Comparison of ENCODE assay signal across 8 cellular contexts in the genomic region with DNA sequence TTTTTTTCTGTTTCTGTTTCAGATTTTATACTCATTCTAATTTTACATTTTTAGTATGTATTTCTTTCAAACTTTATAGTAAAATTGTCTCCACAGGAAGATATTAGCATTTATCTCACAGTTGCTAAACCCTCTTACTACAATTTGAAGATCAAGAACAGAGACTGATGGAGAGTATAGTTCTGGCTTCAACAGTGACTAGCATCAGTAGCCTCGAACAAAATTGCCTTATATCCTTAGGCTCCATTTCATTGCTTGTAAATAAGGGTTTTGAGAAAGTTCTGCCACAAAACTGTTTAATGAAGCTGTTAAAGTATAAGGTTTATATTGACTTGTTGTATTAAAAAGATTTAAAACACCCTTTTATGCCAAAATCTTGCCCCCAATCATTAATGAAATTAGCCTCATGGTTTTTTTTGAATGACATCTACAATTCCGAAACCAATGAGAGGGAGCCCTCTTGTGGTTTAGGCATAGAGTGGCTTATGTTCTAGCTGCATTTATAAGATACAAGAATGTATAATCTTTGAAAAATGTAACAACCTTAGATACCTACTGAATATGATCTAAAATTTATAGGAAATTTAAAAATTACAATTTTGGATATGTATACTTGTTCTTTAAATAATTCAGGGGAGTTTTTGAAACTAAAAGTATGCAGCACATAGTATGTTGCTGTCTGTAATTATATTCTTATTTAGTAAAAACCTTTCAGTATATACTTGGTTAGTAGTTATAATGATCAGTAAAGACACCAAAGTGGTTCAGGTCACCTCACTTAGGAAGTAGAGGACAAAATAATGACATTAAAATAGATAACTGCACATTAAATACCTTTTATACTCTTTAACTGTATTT.
DNase-seq lines count a peak whose midpoint lies in the region; ATAC-seq and TF ChIP-seq lines count a peak whose summit lies in the region.

No MANE protein-coding gene starts in this region.

- H3K4me3 ChIP-seq in foreskin fibroblast (ENCODE audit: low read depth in 1 of 2, low read length in 2 of 2), result no peak overlapping the region

- TF ChIP-seq CTCF in foreskin fibroblast (IDR thresholded peaks at IDR 0.05; ENCODE audit: low read depth, low read length), result peak; percentile 80

- intact Hi-C loops in sciatic nerve (cut with DNase I), result no loop called here

- DNase-seq in Daoy (ENCODE audit: low read depth) (peak; percentile 20), HuH-7 (ENCODE audit: low spot score) (peak; percentile 33), foreskin fibroblast (peak; percentile 8 to 47), sciatic nerve (ENCODE audit: low spot score) (no peak), activated T-cell treated with anti-CD3 and anti-CD28 coated beads for 4 hours (no peak)
- DNase-seq in activated CD4-positive, alpha-beta T cell treated with anti-CD3 and anti-CD28 coated beads for 48 hours, result no peak

- ATAC-seq in GM21367 (IDR thresholded peaks at IDR 0.05; ENCODE audit: unreplicated experiment), result peak; percentile 72
- ATAC-seq in SK-N-SH treated with all-trans-retinoic acid at 6 μM for 48 hours, result peak; percentile 86
- peak; percentile 62 for ATAC-seq in sciatic nerve

TF ChIP-seq in SK-N-SH treated with all-trans-retinoic acid at 6 μM for 48 hours, 23 proteins besides CTCF, POLR2A, EP300 and RAD21:
- TF ChIP-seq, protein P1, sequence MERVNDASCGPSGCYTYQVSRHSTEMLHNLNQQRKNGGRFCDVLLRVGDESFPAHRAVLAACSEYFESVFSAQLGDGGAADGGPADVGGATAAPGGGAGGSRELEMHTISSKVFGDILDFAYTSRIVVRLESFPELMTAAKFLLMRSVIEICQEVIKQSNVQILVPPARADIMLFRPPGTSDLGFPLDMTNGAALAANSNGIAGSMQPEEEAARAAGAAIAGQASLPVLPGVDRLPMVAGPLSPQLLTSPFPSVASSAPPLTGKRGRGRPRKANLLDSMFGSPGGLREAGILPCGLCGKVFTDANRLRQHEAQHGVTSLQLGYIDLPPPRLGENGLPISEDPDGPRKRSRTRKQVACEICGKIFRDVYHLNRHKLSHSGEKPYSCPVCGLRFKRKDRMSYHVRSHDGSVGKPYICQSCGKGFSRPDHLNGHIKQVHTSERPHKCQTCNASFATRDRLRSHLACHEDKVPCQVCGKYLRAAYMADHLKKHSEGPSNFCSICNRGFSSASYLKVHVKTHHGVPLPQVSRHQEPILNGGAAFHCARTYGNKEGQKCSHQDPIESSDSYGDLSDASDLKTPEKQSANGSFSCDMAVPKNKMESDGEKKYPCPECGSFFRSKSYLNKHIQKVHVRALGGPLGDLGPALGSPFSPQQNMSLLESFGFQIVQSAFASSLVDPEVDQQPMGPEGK (CRISPR knock-in tag; IDR thresholded peaks at IDR 0.05; ENCODE audit: borderline replicate concordance), result no peak
- no peak for TF ChIP-seq BACH2 (CRISPR knock-in tag; IDR thresholded peaks at IDR 0.05; ENCODE audit: borderline replicate concordance)
- no peak for TF ChIP-seq ZNF8 (CRISPR knock-in tag; IDR thresholded peaks at IDR 0.05)
- no peak for TF ChIP-seq TOX (CRISPR knock-in tag; IDR thresholded peaks at IDR 0.05; ENCODE audit: borderline replicate concordance)
- no peak for TF ChIP-seq POU6F1 (CRISPR knock-in tag; IDR thresholded peaks at IDR 0.05; ENCODE audit: borderline replicate concordance, low read depth)
- TF ChIP-seq OSR1 (CRISPR knock-in tag; IDR thresholded peaks at IDR 0.05), result no peak
- TF ChIP-seq ZNF70 (CRISPR knock-in tag; IDR thresholded peaks at IDR 0.05), result no peak
- no peak for TF ChIP-seq TCF4 (CRISPR knock-in tag; IDR thresholded peaks at IDR 0.05; ENCODE audit: borderline replicate concordance)
- no peak for TF ChIP-seq ZC3H10 (CRISPR knock-in tag; IDR thresholded peaks at IDR 0.05)
- TF ChIP-seq CSRNP3 (CRISPR knock-in tag; IDR thresholded peaks at IDR 0.05), result no peak
- no peak for TF ChIP-seq CREB5 (CRISPR knock-in tag; IDR thresholded peaks at IDR 0.05; ENCODE audit: low read depth)
- TF ChIP-seq ESRRG (CRISPR knock-in tag; IDR thresholded peaks at IDR 0.05), result no peak
- no peak for TF ChIP-seq TSHZ2 (CRISPR knock-in tag; IDR thresholded peaks at IDR 0.05)
- no peak for TF ChIP-seq GLIS3 (CRISPR knock-in tag; IDR thresholded peaks at IDR 0.05)
- TF ChIP-seq ARNTL (CRISPR knock-in tag; IDR thresholded peaks at IDR 0.05; ENCODE audit: borderline replicate concordance, low read depth), result no peak
- no peak for TF ChIP-seq PPARA (CRISPR knock-in tag; IDR thresholded peaks at IDR 0.05; ENCODE audit: borderline replicate concordance)

Comparison
In these comparisons a context has a peak if more than half of its experiments do, and no peak if none do; other contexts are left out.
1. DNase-seq: peak in Daoy (single experiment), HuH-7 (single experiment) and foreskin fibroblast (2 of 2); none in sciatic nerve (single experiment), activated CD4-positive, alpha-beta T cell treated with anti-CD3 and anti-CD28 coated beads for 48 hours (single experiment) and activated T-cell treated with anti-CD3 and anti-CD28 coated beads for 4 hours (single experiment).
2. Peak in every context shown above with its lines, with median percentiles within 50 percentile points of each other: ATAC-seq.